1 cellular context compared by ENCODE assay signal in genomic region chr17:7014261-7014994, GRCh38.
TF ChIP-seq lines count a peak whose summit lies in the region.

No MANE protein-coding gene starts in this region.

TF ChIP-seq in GM12878, 131 proteins besides CTCF, POLR2A, EP300 and RAD21 (continues in another document):
- TF ChIP-seq STAT3 (IDR thresholded peaks at IDR 0.05; ENCODE audit: low read depth, low read length), result no peak
- peak; percentile 12; the same call in 1 of the 2 replicates for TF ChIP-seq RUNX3 (IDR thresholded peaks at IDR 0.05; ENCODE audit: low read length)
- TF ChIP-seq BCL11A (IDR thresholded peaks at IDR 0.05; ENCODE audit: low read depth, low read length), result no peak
- TF ChIP-seq ATF2 (IDR thresholded peaks at IDR 0.05; ENCODE audit: low read length), result peak; percentile 71; the same call in 1 of the 2 replicates
- TF ChIP-seq MXI1 (IDR thresholded peaks at IDR 0.05; ENCODE audit: low read depth, low read length), result peak; percentile 70
- no peak; the same call in 1 of the 2 replicates for TF ChIP-seq ESRRA (IDR thresholded peaks at IDR 0.05; ENCODE audit: low read length)
- TF ChIP-seq RB1 (IDR thresholded peaks at IDR 0.05; ENCODE audit: borderline replicate concordance), result peak; percentile 64; the same call in 1 of the 2 replicates
- peak; percentile 26; the same call in 1 of the 2 replicates for TF ChIP-seq PAX5 (IDR thresholded peaks at IDR 0.05; ENCODE audit: borderline replicate concordance, low read depth, low read length)
- no peak for TF ChIP-seq NFYA (IDR thresholded peaks at IDR 0.05; ENCODE audit: borderline replicate concordance, low read depth, low read length)
- TF ChIP-seq USF2 (IDR thresholded peaks at IDR 0.05; ENCODE audit: borderline replicate concordance, low read depth, low read length), result no peak
- TF ChIP-seq SMAD1 (IDR thresholded peaks at IDR 0.05; ENCODE audit: low read depth, partially characterized antibody), result peak; percentile 80
- no peak for TF ChIP-seq SUPT20H (IDR thresholded peaks at IDR 0.05; ENCODE audit: borderline replicate concordance, control insufficient read depth, low read depth, low read length)
- TF ChIP-seq CBFB (IDR thresholded peaks at IDR 0.05; ENCODE audit: low read depth), result peak; percentile 76; the same call in 1 of the 2 replicates
- no peak for TF ChIP-seq EZH2 (IDR thresholded peaks at IDR 0.05; ENCODE audit: borderline replicate concordance, control insufficient read depth, low read depth, low read length)
- peak in 1 of 2 experiments; percentile 75; a peak in 2 of 3 replicates for TF ChIP-seq EGR1 (IDR thresholded peaks at IDR 0.05; ENCODE audit: borderline replicate concordance in 1 of 2, low read depth in 2 of 2, low read length in 2 of 2)
- TF ChIP-seq TBL1XR1 (IDR thresholded peaks at IDR 0.05; ENCODE audit: low read depth, low read length), result 0 out of 2 replicates have a peak, but pooled peaks have one; percentile 33
- TF ChIP-seq ZBTB4 (CRISPR knock-in tag; IDR thresholded peaks at IDR 0.05), result no peak
- TF ChIP-seq NR2C1 (IDR thresholded peaks at IDR 0.05), result no peak
- TF ChIP-seq BRCA1 (IDR thresholded peaks at IDR 0.05; ENCODE audit: low read depth, low read length), result no peak
- TF ChIP-seq DPF2 (IDR thresholded peaks at IDR 0.05), result 0 out of 2 replicates have a peak, but pooled peaks have one; percentile 50
- peak; percentile 95 for TF ChIP-seq ATF7 (IDR thresholded peaks at IDR 0.05; ENCODE audit: low read depth)
- TF ChIP-seq HCFC1 (IDR thresholded peaks at IDR 0.05; ENCODE audit: low read length), result peak; percentile 44; the same call in 1 of the 2 replicates
- TF ChIP-seq IKZF1 (conservative IDR thresholded peaks at IDR 0.05), result peak; percentile 36
- TF ChIP-seq RFX5 (IDR thresholded peaks at IDR 0.05; ENCODE audit: low read depth, low read length), result peak; percentile 40
- TF ChIP-seq E2F8 (IDR thresholded peaks at IDR 0.05; ENCODE audit: low read depth, partially characterized antibody), result no peak
- TF ChIP-seq KAT2A (conservative IDR thresholded peaks at IDR 0.05; ENCODE audit: control insufficient read depth, low read depth, low read length), result no peak
- TF ChIP-seq HSF1 (IDR thresholded peaks at IDR 0.05; ENCODE audit: low read depth, low read length), result no peak; the same call in 1 of the 2 replicates
- TF ChIP-seq ZNF592 (IDR thresholded peaks at IDR 0.05), result peak; percentile 92
- no peak for TF ChIP-seq E2F4 (IDR thresholded peaks at IDR 0.05; ENCODE audit: low read depth, low read length)
- TF ChIP-seq LARP7 (IDR thresholded peaks at IDR 0.05), result peak; percentile 86
- TF ChIP-seq ZNF622 (IDR thresholded peaks at IDR 0.05), result no peak
- no peak for TF ChIP-seq SP1 (IDR thresholded peaks at IDR 0.05; ENCODE audit: low read depth, low read length)
- peak; percentile 78 for TF ChIP-seq ZNF687 (IDR thresholded peaks at IDR 0.05)
- no peak for TF ChIP-seq TCF3 (IDR thresholded peaks at IDR 0.05; ENCODE audit: borderline replicate concordance, insufficient read depth, low read depth, low read length)
- 0 out of 4 replicates have a peak, but pooled peaks of 1 of the 2 experiments have one; percentile 21 for TF ChIP-seq SRF (IDR thresholded peaks at IDR 0.05; ENCODE audit: low read depth in 2 of 2, low read length in 2 of 2)
- TF ChIP-seq FOXK2 (IDR thresholded peaks at IDR 0.05), result no peak
- no peak for TF ChIP-seq KLF5 (IDR thresholded peaks at IDR 0.05; ENCODE audit: partially characterized antibody)
- no peak for TF ChIP-seq PBX3 (IDR thresholded peaks at IDR 0.05; ENCODE audit: insufficient replicate concordance, low read depth, low read length)
- TF ChIP-seq CREM (IDR thresholded peaks at IDR 0.05; ENCODE audit: low read depth), result peak; percentile 87
